In the genomic region with DNA sequence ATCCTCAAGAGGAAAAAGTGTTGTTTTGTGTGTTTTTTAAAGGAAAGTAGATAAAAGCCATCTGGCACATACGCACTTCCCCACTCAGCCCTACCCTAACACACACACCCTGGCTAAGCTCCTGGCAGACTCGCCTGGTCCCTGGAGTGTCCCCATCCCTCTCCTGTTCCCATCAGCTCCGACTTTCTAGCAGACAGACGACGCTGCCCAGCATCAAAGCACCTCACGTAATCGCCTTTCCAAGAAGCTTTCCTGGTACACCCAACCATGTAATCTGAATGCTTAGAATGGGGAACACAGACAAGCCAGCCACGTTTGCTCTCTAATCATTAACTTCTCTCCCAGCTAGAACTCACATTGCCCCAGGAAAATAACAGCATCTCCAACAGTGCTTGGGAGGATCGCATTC, we compare ENCODE assay signal across 11 cellular contexts.
DNase-seq lines count a peak whose midpoint lies in the region; ATAC-seq and TF ChIP-seq lines count a peak whose summit lies in the region.
"Had no signal": no experiment of that assay in that cellular context is flagged by ENCODE, and none has a peak within 500 bp of the region (broad histone marks: within the 10 kb centered on the region; RNA-seq: fewer than 3 reads in every experiment).

No MANE protein-coding gene starts in this region.

- peak overlapping the region; percentile 74 for H3K27ac ChIP-seq in AG04450 (ENCODE audit: low read depth, low read length)
- peak overlapping the region; percentile 17 for H3K27ac ChIP-seq in adipose tissue (ENCODE audit: low read depth, low read length)
- peak overlapping the region; percentile 81 to 84 for H3K27ac ChIP-seq in right atrium auricular region

- H3K36me3 Mint-ChIP-seq in progenitor cell of endocrine pancreas (ENCODE audit: insufficient read depth) = peaks cover 10% of the 10 kb centered on the region

- CTCF ChIA-PET in AG04450 (lab: Charles Lee) = interaction anchor here (0.7 to 3.1 kb wide), 5 partner anchors 10 to 21 kb away, joined by 3 to 11 read pairs (median 5); no protein-coding TSS in a partner anchor

- WGBS in adipose tissue, 3 donors = 33 to 51% (median 38%) methylated on average over 9 of the region's 9 CpGs

- H3K27me3 ChIP-seq in AG04450 (ENCODE audit: control insufficient read depth, insufficient read depth, low read length) = no peaks in the 10 kb centered on the region
- no peaks in the 10 kb centered on the region for H3K27me3 ChIP-seq in right atrium auricular region
- H3K27me3 ChIP-seq in MG63 = no peaks in the 10 kb centered on the region

- H3K4me3 Mint-ChIP-seq in progenitor cell of endocrine pancreas (ENCODE audit: low read depth) = peak overlapping the region; percentile 42
- H3K4me3 Mint-ChIP-seq: stimulated activated naive CD8-positive, alpha-beta T cell treated with anti-CD3 and anti-CD28 coated beads, Interleukin-15, amount 100 ng/mL, for 72 hours had no signal

- TF ChIP-seq CTCF in AG04450 (IDR thresholded peaks at IDR 0.05; ENCODE audit: low read depth, low read length) = no peak
- TF ChIP-seq CTCF in right atrium auricular region (IDR thresholded peaks at IDR 0.05) = no peak
- TF ChIP-seq CTCF in progenitor cell of endocrine pancreas (IDR thresholded peaks at IDR 0.05; ENCODE audit: unreplicated experiment) = no peak

- no peak for ATAC-seq in GM21528 (IDR thresholded peaks at IDR 0.05; ENCODE audit: low FRiP score, unreplicated experiment)
- ATAC-seq: stimulated activated naive CD8-positive, alpha-beta T cell treated with anti-CD3 and anti-CD28 coated beads, Interleukin-15, amount 100 ng/mL, for 72 hours had no signal

- DNase-seq in AG04450 (ENCODE audit: low read depth, low spot score) (no peak), right atrium auricular region (ENCODE audit: low spot score) (peak; percentile 90), progenitor cell of endocrine pancreas (ENCODE audit: low spot score, unreplicated experiment) (no peak), MG63 (no peak), ureter (ENCODE audit: low spot score) (no peak)
- no peak for DNase-seq in effector CD8-positive, alpha-beta T cell (lab: John Stamatoyannopoulos, UW)
- DNase-seq: activated effector memory CD4-positive, alpha-beta T cell treated with Interleukin-2 at 50 U/mL for 16 hours; NCI-H446; stimulated activated naive CD8-positive, alpha-beta T cell treated with anti-CD3 and anti-CD28 coated beads, Interleukin-15, amount 100 ng/mL, for 72 hours had no signal

- no peaks in the 10 kb centered on the region for H3K27me3 Mint-ChIP-seq in progenitor cell of endocrine pancreas
- H3K27me3 Mint-ChIP-seq: stimulated activated naive CD8-positive, alpha-beta T cell treated with anti-CD3 and anti-CD28 coated beads, Interleukin-15, amount 100 ng/mL, for 72 hours had no signal

- no peaks in the 10 kb centered on the region for H3K9me3 Mint-ChIP-seq in progenitor cell of endocrine pancreas (ENCODE audit: low read depth)
- H3K9me3 Mint-ChIP-seq: stimulated activated naive CD8-positive, alpha-beta T cell treated with anti-CD3 and anti-CD28 coated beads, Interleukin-15, amount 100 ng/mL, for 72 hours had no signal

- POLR2A ChIA-PET in AG04450 (lab: Yijun Ruan, JAX) = interaction anchor here (0.7 to 1.8 kb wide), 3 partner anchors 15 to 18 kb away, joined by 3 to 5 read pairs (median 4); no protein-coding TSS in a partner anchor

- H3K36me3 ChIP-seq in right atrium auricular region = no peaks in the 10 kb centered on the region
- peaks cover 31% of the 10 kb centered on the region for H3K36me3 ChIP-seq in MG63

- peak overlapping the region; percentile 65 for H3K27ac Mint-ChIP-seq in progenitor cell of endocrine pancreas
- H3K27ac Mint-ChIP-seq: stimulated activated naive CD8-positive, alpha-beta T cell treated with anti-CD3 and anti-CD28 coated beads, Interleukin-15, amount 100 ng/mL, for 72 hours had no signal

- peaks cover 21% of the 10 kb centered on the region for H3K4me1 Mint-ChIP-seq in progenitor cell of endocrine pancreas (ENCODE audit: low read depth)

- no peaks in the 10 kb centered on the region for H3K9me3 ChIP-seq in AG04450 (ENCODE audit: control insufficient read depth, insufficient read depth, low read length)
- no peaks in the 10 kb centered on the region for H3K9me3 ChIP-seq in right atrium auricular region
- no peaks in the 10 kb centered on the region for H3K9me3 ChIP-seq in MG63

- peaks cover 0 to 58% of the 10 kb centered on the region in 2 donors for H3K4me1 ChIP-seq in right atrium auricular region

- no peak overlapping the region for H3K4me3 ChIP-seq in AG04450 (ENCODE audit: low read depth, low read length)
- H3K4me3 ChIP-seq in right atrium auricular region = no peak overlapping the region
- no peak overlapping the region for H3K4me3 ChIP-seq in MG63

Comparison
In these comparisons a context has a peak if more than half of its experiments do, and no peak if none do; other contexts are left out.
1. H3K27ac ChIP-seq: peak in every context shown above with its lines; median percentile 82 in right atrium auricular region; 74 in AG04450; 17 in adipose tissue.